In the genomic region with DNA sequence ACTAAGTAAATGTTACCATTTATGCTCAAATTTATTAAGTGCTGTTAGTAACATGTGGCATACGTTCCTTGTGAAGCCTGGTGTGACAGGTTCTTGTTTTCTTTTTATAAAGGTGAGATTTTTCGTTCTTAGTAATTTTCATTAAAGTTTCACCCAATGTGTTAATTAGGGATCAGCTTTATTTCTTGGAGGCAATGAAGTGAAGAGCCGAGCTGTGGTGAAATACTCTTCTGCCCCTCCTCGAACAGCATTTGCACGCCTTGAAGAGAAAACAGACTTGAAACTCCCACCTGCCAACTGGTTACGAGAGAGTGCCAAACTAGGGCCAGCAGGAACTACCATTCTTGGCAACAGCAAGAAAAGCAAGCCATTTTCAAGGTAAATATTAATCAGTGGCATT, we compare ENCODE assay signal across 10 cellular contexts. TPM values are rescaled to one million over a fixed set of nuclear protein-coding genes. Genes with fewer than 3 reads are reported as not detected.
DNase-seq lines count a peak whose midpoint lies in the region; ATAC-seq and TF ChIP-seq lines count a peak whose summit lies in the region.
"Had no signal": no experiment of that assay in that cellular context is flagged by ENCODE, and none has a peak within 500 bp of the region (broad histone marks: within the 10 kb centered on the region; RNA-seq: fewer than 3 reads in every experiment).

No MANE protein-coding gene starts in this region.

- 96% methylated on average over 6 of the region's 6 CpGs for WGBS in smooth muscle cell (ENCODE audit: low lambda C conversion rate)

- H3K79me2 ChIP-seq in smooth muscle cell (ENCODE audit: low read depth), result peaks cover 22% of the 10 kb centered on the region

- H3F3A ChIP-seq in smooth muscle cell (ENCODE audit: low read depth), result no peaks in the 10 kb centered on the region

- peaks cover 66% of the 10 kb centered on the region for H3K36me3 Mint-ChIP-seq in activated T-cell treated with anti-CD3 and anti-CD28 coated beads, Interleukin-2, amount 50 U/mL, for 24 hours (ENCODE audit: low read depth)
- H3K36me3 Mint-ChIP-seq in activated T-helper 17 cell treated with anti-CD3 and anti-CD28 coated beads, Interleukin-2, amount 50 U/mL, for 72 hours (ENCODE audit: low read depth), result peaks cover 69% of the 10 kb centered on the region

- peak; percentile 27 for ATAC-seq in HG02870 (IDR thresholded peaks at IDR 0.05; ENCODE audit: unreplicated experiment)
- ATAC-seq in activated T-helper 17 cell treated with anti-CD3 and anti-CD28 coated beads, Interleukin-2, amount 50 U/mL, for 72 hours (replicated peaks), result no peak

- H3K9me3 Mint-ChIP-seq in activated T-cell treated with anti-CD3 and anti-CD28 coated beads, Interleukin-2, amount 50 U/mL, for 24 hours, result no peaks in the 10 kb centered on the region
- H3K9me3 Mint-ChIP-seq in activated T-helper 17 cell treated with anti-CD3 and anti-CD28 coated beads, Interleukin-2, amount 50 U/mL, for 72 hours, result no peaks in the 10 kb centered on the region

- H3K27me3 ChIP-seq in smooth muscle cell (ENCODE audit: low read depth), result no peaks in the 10 kb centered on the region

- no peaks in the 10 kb centered on the region for H3K27me3 Mint-ChIP-seq in activated T-cell treated with anti-CD3 and anti-CD28 coated beads, Interleukin-2, amount 50 U/mL, for 24 hours
- H3K27me3 Mint-ChIP-seq in activated T-helper 17 cell treated with anti-CD3 and anti-CD28 coated beads, Interleukin-2, amount 50 U/mL, for 72 hours, result no peaks in the 10 kb centered on the region

- H3K27ac ChIP-seq in smooth muscle cell (ENCODE audit: low read depth), result no peak overlapping the region

- no peak overlapping the region for H3K4me3 ChIP-seq in smooth muscle cell

- H3K36me3 ChIP-seq in smooth muscle cell (ENCODE audit: low read depth), result peaks cover 27% of the 10 kb centered on the region

- H3K4me2 ChIP-seq in smooth muscle cell, result peak overlapping the region; percentile 95

- peaks cover 34% of the 10 kb centered on the region for H3K4me1 Mint-ChIP-seq in activated T-cell treated with anti-CD3 and anti-CD28 coated beads, Interleukin-2, amount 50 U/mL, for 24 hours (ENCODE audit: low read depth)
- H3K4me1 Mint-ChIP-seq in activated T-helper 17 cell treated with anti-CD3 and anti-CD28 coated beads, Interleukin-2, amount 50 U/mL, for 72 hours, result peaks cover 5% of the 10 kb centered on the region

- H4K20me1 ChIP-seq in smooth muscle cell (ENCODE audit: low read depth), result no peaks in the 10 kb centered on the region

- no peak overlapping the region for H2AFZ ChIP-seq in smooth muscle cell (ENCODE audit: low read depth)

- H3K27ac Mint-ChIP-seq in activated T-cell treated with anti-CD3 and anti-CD28 coated beads, Interleukin-2, amount 50 U/mL, for 24 hours, result peak overlapping the region; percentile 83
- peak overlapping the region; percentile 96 for H3K27ac Mint-ChIP-seq in activated T-helper 17 cell treated with anti-CD3 and anti-CD28 coated beads, Interleukin-2, amount 50 U/mL, for 72 hours

- no peak overlapping the region for H3K9ac ChIP-seq in smooth muscle cell (ENCODE audit: low read depth)

- no peak for DNase-seq in activated T-cell treated with anti-CD3 and anti-CD28 coated beads, Interleukin-2, amount 50 U/mL, for 24 hours
- no peak for DNase-seq in activated T-cell treated with anti-CD3 and anti-CD28 coated beads for 4 hours
- DNase-seq in smooth muscle cell (lab: John Stamatoyannopoulos, UW; ENCODE audit: unreplicated experiment), result no peak
- DNase-seq in SKM-1 treated with dmso at 0.1 percent for 144 hours (lab: John Stamatoyannopoulos, UW; ENCODE audit: unreplicated experiment), result no peak
- no peak for DNase-seq in foreskin melanocyte
- DNase-seq in 8988T, result no peak
- DNase-seq: NCI-H2081 treated with DMSO at 0.1 percent for 48 hours had no signal

- peak overlapping the region; percentile 92 for H3K4me3 Mint-ChIP-seq in activated T-cell treated with anti-CD3 and anti-CD28 coated beads, Interleukin-2, amount 50 U/mL, for 24 hours
- peak overlapping the region; percentile 95 for H3K4me3 Mint-ChIP-seq in activated T-helper 17 cell treated with anti-CD3 and anti-CD28 coated beads, Interleukin-2, amount 50 U/mL, for 72 hours

- H3K9me3 ChIP-seq in smooth muscle cell (replicated peaks; ENCODE audit: low read depth), result no peaks in the 10 kb centered on the region

- H3K4me1 ChIP-seq in smooth muscle cell (ENCODE audit: low read depth), result peaks cover 10% of the 10 kb centered on the region

- no peak for TF ChIP-seq CTCF in smooth muscle cell (IDR thresholded peaks at IDR 0.05; ENCODE audit: borderline replicate concordance, insufficient read depth, poor library complexity, severe bottlenecking)

RNA-seq across cellular contexts. Expression of a gene that starts 1.5 kb away (rescaled TPM):
- total RNA-seq in activated T-helper 17 cell treated with anti-CD3 and anti-CD28 coated beads, Interleukin-2, amount 50 U/mL, for 72 hours, result 10 to 100 TPM; 35.9 to 38.0 TPM
- total RNA-seq in smooth muscle cell, result 20.9 and 22.0 TPM in 2 replicates
- polyA plus RNA-seq in smooth muscle cell, result 8.5 and 13.2 TPM in 2 replicates

RNA-seq across cellular contexts. Expression of a gene that starts 38.1 kb away (rescaled TPM):
- not detected for total RNA-seq in activated T-helper 17 cell treated with anti-CD3 and anti-CD28 coated beads, Interleukin-2, amount 50 U/mL, for 72 hours
- not detected in 2 replicates for total RNA-seq in smooth muscle cell
- polyA plus RNA-seq in smooth muscle cell, result not detected in 2 replicates
- total RNA-seq: subcutaneous adipose tissue had no signal

RNA-seq across cellular contexts. Expression of a gene that starts 54.6 kb away (rescaled TPM):
- total RNA-seq in activated T-helper 17 cell treated with anti-CD3 and anti-CD28 coated beads, Interleukin-2, amount 50 U/mL, for 72 hours, result not detected
- not detected in 2 replicates for total RNA-seq in smooth muscle cell
- polyA plus RNA-seq in smooth muscle cell, result not detected in 2 replicates
